9 cellular contexts compared by ENCODE assay signal in genomic region chr11:130124096-130124495, GRCh38. TPM values are rescaled to one million over a fixed set of nuclear protein-coding genes. Genes with fewer than 3 reads are reported as not detected.
DNase-seq lines count a peak whose midpoint lies in the region; ATAC-seq, FAIRE-seq and TF ChIP-seq lines count a peak whose summit lies in the region.
"Had no signal": no experiment of that assay in that cellular context is flagged by ENCODE, and none has a peak within 500 bp of the region (broad histone marks: within the 10 kb centered on the region; RNA-seq: fewer than 3 reads in every experiment).

No MANE protein-coding gene starts in this region.

- ATAC-seq in HepG2 (peak; percentile 99), aorta (ENCODE audit: low FRiP score) (peak; percentile 92), HG02852 (IDR thresholded peaks at IDR 0.05; ENCODE audit: unreplicated experiment) (no peak)

- POLR2A ChIA-PET in MCF 10A (lab: Yijun Ruan, JAX) = interaction anchor here (0.5 to 8.4 kb wide), 23 partner anchors 9 to 975 kb away, joined by 3 to 79 read pairs (median 4); partner anchors contain the start of genes APLP2 and PRDM10
- POLR2A ChIA-PET in HepG2 (lab: Yijun Ruan, JAX) = interaction anchor here (0.7 to 3.7 kb wide), 15 partner anchors 8 to 132 kb away, joined by 3 to 61 read pairs (median 4); partner anchors contain the start of genes APLP2 and PRDM10

- peaks cover 52% of the 10 kb centered on the region for H3K36me3 Mint-ChIP-seq in MCF 10A (ENCODE audit: insufficient read depth, unreplicated experiment)
- peaks cover 18% of the 10 kb centered on the region for H3K36me3 Mint-ChIP-seq in activated naive CD4-positive, alpha-beta T cell treated with anti-CD3 and anti-CD28 coated beads for 36 hours (ENCODE audit: low read depth)

- peak; percentile 52 for TF ChIP-seq RAD21 in HepG2 (CRISPR knock-in tag; IDR thresholded peaks at IDR 0.05)

- peak overlapping the region; percentile 49 for H3K27ac Mint-ChIP-seq in MCF 10A (ENCODE audit: low read depth, unreplicated experiment)
- H3K27ac Mint-ChIP-seq in activated naive CD4-positive, alpha-beta T cell treated with anti-CD3 and anti-CD28 coated beads for 36 hours = no peak overlapping the region

- TF ChIP-seq EP300 in HepG2 (IDR thresholded peaks at IDR 0.05; ENCODE audit: low read depth in 2 of 2, low read length in 2 of 2) = peak; percentile 40 to 86; a peak in 2 of 4 replicates
- TF ChIP-seq EP300 in HepG2 (CRISPR knock-in tag; IDR thresholded peaks at IDR 0.05; ENCODE audit: borderline replicate concordance) = peak; percentile 81

- H3K9me3 ChIP-seq in HepG2 (ENCODE audit: low read length) = no peaks in the 10 kb centered on the region
- no peaks in the 10 kb centered on the region for H3K9me3 ChIP-seq in aorta (ENCODE audit: control insufficient read depth, low read length)

- WGBS in HepG2 (ENCODE audit: low lambda C conversion rate) = 4% methylated on average over 2 of the region's 4 CpGs
- 8 to 9% methylated on average over 4 of the region's 4 CpGs for WGBS in aorta, 2 donors

- 0 out of 2 replicates have a peak overlapping the region, but pooled peaks have one; percentile 3 for H3K4me2 ChIP-seq in HepG2 (ENCODE audit: low read depth, low read length)

- H3K27me3 ChIP-seq in HepG2 (ENCODE audit: control insufficient read depth in 1 of 2, insufficient read depth in 2 of 2, low read length in 2 of 2) (no peaks in the 10 kb centered on the region), aorta (ENCODE audit: control insufficient read depth in 1 of 2, insufficient read depth in 2 of 2, low read length in 1 of 2) (no peaks in the 10 kb centered on the region)

- BruUV-seq in MCF 10A (replicated peaks; lab: Mats Ljungman, UMichigan) (no TSS peak), HepG2 (replicated peaks; lab: Mats Ljungman, UMichigan) (no TSS peak)

- H3K9ac ChIP-seq in HepG2 (ENCODE audit: insufficient read depth, low read depth, low read length) = no peak overlapping the region

- peak overlapping the region; percentile 30 for H3K4me3 Mint-ChIP-seq in MCF 10A (ENCODE audit: unreplicated experiment)
- no peak overlapping the region for H3K4me3 Mint-ChIP-seq in activated naive CD4-positive, alpha-beta T cell treated with anti-CD3 and anti-CD28 coated beads for 36 hours

- TF ChIP-seq CTCF in MCF 10A (IDR thresholded peaks at IDR 0.05; ENCODE audit: unreplicated experiment) (no peak), HepG2 (CRISPR knock-in tag; IDR thresholded peaks at IDR 0.05) (peak; percentile 55)

- FAIRE-seq in HepG2 (lab: Jason Lieb, UNC) = peak; percentile 96

- DNase-seq in DMS53 (lab: John Stamatoyannopoulos, UW) (peak; percentile 38), DMS53 treated with DMSO at 0.1 percent for 48 hours (lab: John Stamatoyannopoulos, UW; ENCODE audit: unreplicated experiment) (no peak), MCF 10A (ENCODE audit: unreplicated experiment) (peak; percentile 95), HepG2 (ENCODE audit: low spot score) (peak; percentile 97), aorta (peak; percentile 83 to 90), mesenteric fat pad (ENCODE audit: low spot score) (no peak)
- no peak for DNase-seq in activated naive CD4-positive, alpha-beta T cell treated with anti-CD3 and anti-CD28 coated beads for 36 hours

- H2AFZ ChIP-seq in HepG2 (ENCODE audit: low read length) = no peak overlapping the region

- no peaks in the 10 kb centered on the region for H3K9me3 Mint-ChIP-seq in MCF 10A (ENCODE audit: unreplicated experiment)
- no peaks in the 10 kb centered on the region for H3K9me3 Mint-ChIP-seq in activated naive CD4-positive, alpha-beta T cell treated with anti-CD3 and anti-CD28 coated beads for 36 hours

- H3K4me3 ChIP-seq in HepG2 (replicated peaks in 1 of 3; ENCODE audit: insufficient read depth in 1 of 3, low read depth in 2 of 3, low read length in 3 of 3) (no peak overlapping the region), aorta (ENCODE audit: low read length in 2 of 2) (no peak overlapping the region)

- intact Hi-C loops in MCF 10A (cut with micrococcal nuclease) = loop anchor here (1.0 to 2.0 kb wide), 3 partner anchors 53 to 339 kb away; no protein-coding TSS in a partner anchor
- intact Hi-C loops in HepG2 (cut with micrococcal nuclease; ENCODE audit: unreplicated experiment) = loop anchor here (1.0 to 2.0 kb wide), 2 partner anchors 53 to 125 kb away; no protein-coding TSS in a partner anchor
- intact Hi-C loops in aorta (cut with DNase I) = loop anchor here in 1 of 2 donors (5.0 to 10.0 kb wide), 2 partner anchors 57 to 119 kb away; partner anchors contain the start of genes APLP2 and PRDM10
- intact Hi-C loops in activated naive CD4-positive, alpha-beta T cell treated with anti-CD3 and anti-CD28 coated beads for 36 hours (cut with micrococcal nuclease) = no loop called here

- H3K4me1 ChIP-seq in HepG2 (ENCODE audit: insufficient read depth, low read length) (peaks cover 62% of the 10 kb centered on the region), aorta (ENCODE audit: control insufficient read depth in 1 of 2, insufficient read depth in 2 of 2, low read length in 2 of 2) (peaks cover 0 to 1% of the 10 kb centered on the region in 2 donors)

- H4K20me1 ChIP-seq in HepG2 (ENCODE audit: insufficient read depth, low read length) = peaks cover 9% of the 10 kb centered on the region; the same call in 1 of the 2 replicates

- TF ChIP-seq POLR2A in HepG2 (IDR thresholded peaks at IDR 0.05; ENCODE audit: insufficient read depth in 1 of 2, low read depth in 2 of 2, low read length in 2 of 2) = no peak

- H3K79me2 ChIP-seq in HepG2 (ENCODE audit: insufficient read depth, low read length) = peaks cover 31% of the 10 kb centered on the region

- peaks cover 25% of the 10 kb centered on the region for H3K4me1 Mint-ChIP-seq in MCF 10A (ENCODE audit: insufficient read depth, unreplicated experiment)
- peaks cover 35% of the 10 kb centered on the region for H3K4me1 Mint-ChIP-seq in activated naive CD4-positive, alpha-beta T cell treated with anti-CD3 and anti-CD28 coated beads for 36 hours (ENCODE audit: low read depth)

- CTCF ChIA-PET in MCF 10A (lab: Yijun Ruan, JAX) = interaction anchor here (0.5 to 2.9 kb wide), 15 partner anchors 9 to 339 kb away, joined by 3 to 12 read pairs (median 3); partner anchors contain the start of gene PRDM10
- CTCF ChIA-PET in HepG2 (lab: Yijun Ruan, JAX; ENCODE audit: low intra/inter-chr PET ratio, low total read pairs) = no interaction called here
- CTCF ChIA-PET in activated naive CD4-positive, alpha-beta T cell treated with anti-CD3 and anti-CD28 coated beads for 36 hours (lab: Charles Lee) = interaction anchor here (1.2 kb wide), 1 partner anchor 201 kb away, joined by 3 read pairs; no protein-coding TSS in a partner anchor

- H3K36me3 ChIP-seq in HepG2 (replicated peaks in 1 of 2; ENCODE audit: control insufficient read depth in 1 of 2, insufficient read depth in 2 of 2, low read length in 2 of 2) (peaks cover 24 to 93% of the 10 kb centered on the region in 2 experiments), aorta (ENCODE audit: control insufficient read depth in 1 of 2, insufficient read depth in 2 of 2, low read length in 1 of 2) (peaks cover 0 to 18% of the 10 kb centered on the region in 2 donors)

- H3K27me3 Mint-ChIP-seq in MCF 10A (ENCODE audit: insufficient read depth, unreplicated experiment) = no peaks in the 10 kb centered on the region
- peaks cover 5% of the 10 kb centered on the region for H3K27me3 Mint-ChIP-seq in activated naive CD4-positive, alpha-beta T cell treated with anti-CD3 and anti-CD28 coated beads for 36 hours (ENCODE audit: low read depth)

- in situ Hi-C loops in HepG2 (cut with HindIII; ENCODE audit: extremely low pct_ligation_motif_present, low pct_unique_long_range_greater_than_20kb) = no loop called here

- H3K27ac ChIP-seq in HepG2 (ENCODE audit: extremely low read length, insufficient read depth, low read length) = peak overlapping the region; percentile 66
- peak overlapping the region in 1 of 2 donors; percentile 66 for H3K27ac ChIP-seq in aorta (ENCODE audit: low read depth in 1 of 2, low read length in 2 of 2)
- H3K27ac ChIP-seq: 22Rv1 had no signal

RNA-seq across cellular contexts. Expression of gene ST14, which starts 35.5 kb away (rescaled TPM):
- 24.8 and 27.2 TPM in 2 replicates for total RNA-seq in MCF 10A (2022)
- total RNA-seq in HepG2 (2016; rRNA removed; fragmentation: Illumina TruSeq; extraction: Trizol) = 0.69 and 1.4 TPM in 2 replicates
- total RNA-seq in HepG2 (2016; cell fraction: cytosol; rRNA removed; fragmentation: Illumina TruSeq; extraction: Trizol; ENCODE audit: low read depth) = 0.26 and 0.30 TPM in 2 replicates
- total RNA-seq in HepG2 (2016; cell fraction: insoluble cytoplasmic fraction; rRNA removed; fragmentation: Illumina TruSeq; extraction: Trizol) = 0.55 and 1.3 TPM in 2 replicates
- 0.65 and 0.72 TPM in 2 replicates for total RNA-seq in HepG2 (2016; cell fraction: membrane; rRNA removed; fragmentation: Illumina TruSeq; extraction: Trizol)
- 0.94 and 0.99 TPM in 2 replicates for total RNA-seq in HepG2 (2016; cell fraction: nucleus; rRNA removed; fragmentation: Illumina TruSeq; extraction: Trizol)
- 0.88 and 1.1 TPM in 2 replicates for polyA plus RNA-seq in HepG2 (2011; rRNA removed)
- 0.90 and 1.3 TPM in 2 replicates for polyA plus RNA-seq in HepG2 (2011; cell fraction: cytosol; rRNA removed)
- 2.7 and 3.0 TPM in 2 replicates for polyA plus RNA-seq in HepG2 (2011; cell fraction: nucleus; rRNA removed)
- 0.76 and 1.3 TPM in 2 replicates for polyA plus RNA-seq in HepG2 (2012)
- 0.14 and 0.15 TPM in 2 replicates for polyA plus RNA-seq in HepG2 (2016; cell fraction: cytosol; fragmentation: Illumina TruSeq; extraction: Trizol; ENCODE audit: low read depth)
- polyA plus RNA-seq in HepG2 (2016; cell fraction: insoluble cytoplasmic fraction; fragmentation: Illumina TruSeq; extraction: Trizol; ENCODE audit: low read depth) = 0.84 and 1.1 TPM in 2 replicates
- 0.31 and 0.55 TPM in 2 replicates for polyA plus RNA-seq in HepG2 (2016; cell fraction: membrane; fragmentation: Illumina TruSeq; extraction: Trizol; ENCODE audit: low read depth)
- polyA plus RNA-seq in HepG2 (2016; cell fraction: nucleus; fragmentation: Illumina TruSeq; extraction: Trizol; ENCODE audit: insufficient read depth, low read depth) = 2.0 and 2.6 TPM in 2 replicates
- polyA minus RNA-seq in HepG2 (2011; rRNA and poly(A)+ RNA removed; ENCODE audit: low replicate concordance) = 2.0 and 3.1 TPM in 2 replicates
- polyA minus RNA-seq in HepG2 (2011; cell fraction: cytosol; rRNA and poly(A)+ RNA removed) = 0.62 and 0.79 TPM in 2 replicates
- polyA minus RNA-seq in HepG2 (2011; cell fraction: nucleus; rRNA and poly(A)+ RNA removed) = 0.64 and 0.87 TPM in 2 replicates
- total RNA-seq in aorta = 1 to 10 TPM; 3.6 to 8.7 TPM
- 10 to 100 TPM in 1 of 2 donors, under 1 TPM in 1; 0.74 to 14.4 TPM for polyA plus RNA-seq in aorta
- 13.3 TPM for total RNA-seq in mesenteric fat pad
- total RNA-seq in activated naive CD4-positive, alpha-beta T cell treated with anti-CD3 and anti-CD28 coated beads for 36 hours = not detected

RNA-seq across cellular contexts. Expression of gene APLP2, which starts 54.4 kb away (rescaled TPM):
- total RNA-seq in MCF 10A (2022) (317 and 368 TPM in 2 replicates), HepG2 (2016; rRNA removed; fragmentation: Illumina TruSeq; extraction: Trizol) (154 and 315 TPM in 2 replicates), aorta (100 to 1,000 TPM; 367 to 414 TPM), mesenteric fat pad (298 TPM)
- total RNA-seq in HepG2 (2016; cell fraction: cytosol; rRNA removed; fragmentation: Illumina TruSeq; extraction: Trizol; ENCODE audit: low read depth) = 34.6 and 35.6 TPM in 2 replicates
- total RNA-seq in HepG2 (2016; cell fraction: insoluble cytoplasmic fraction; rRNA removed; fragmentation: Illumina TruSeq; extraction: Trizol) = 137 and 320 TPM in 2 replicates
- 41.4 and 45.9 TPM in 2 replicates for total RNA-seq in HepG2 (2016; cell fraction: membrane; rRNA removed; fragmentation: Illumina TruSeq; extraction: Trizol)
- 264 and 296 TPM in 2 replicates for total RNA-seq in HepG2 (2016; cell fraction: nucleus; rRNA removed; fragmentation: Illumina TruSeq; extraction: Trizol)
- polyA plus RNA-seq in HepG2 (2011; rRNA removed) (591 and 594 TPM in 2 replicates), aorta (100 to 1,000 TPM; 219 to 405 TPM)
- 396 and 486 TPM in 2 replicates for polyA plus RNA-seq in HepG2 (2011; cell fraction: cytosol; rRNA removed)
- 223 and 286 TPM in 2 replicates for polyA plus RNA-seq in HepG2 (2011; cell fraction: nucleus; rRNA removed)
- polyA plus RNA-seq in HepG2 (2012) = 481 and 597 TPM in 2 replicates
- polyA plus RNA-seq in HepG2 (2016; cell fraction: cytosol; fragmentation: Illumina TruSeq; extraction: Trizol; ENCODE audit: low read depth) = 12.9 and 14.3 TPM in 2 replicates
- 150 and 155 TPM in 2 replicates for polyA plus RNA-seq in HepG2 (2016; cell fraction: insoluble cytoplasmic fraction; fragmentation: Illumina TruSeq; extraction: Trizol; ENCODE audit: low read depth)
- polyA plus RNA-seq in HepG2 (2016; cell fraction: membrane; fragmentation: Illumina TruSeq; extraction: Trizol; ENCODE audit: low read depth) = 25.1 and 29.6 TPM in 2 replicates
- 409 and 433 TPM in 2 replicates for polyA plus RNA-seq in HepG2 (2016; cell fraction: nucleus; fragmentation: Illumina TruSeq; extraction: Trizol; ENCODE audit: insufficient read depth, low read depth)
- 59.6 and 259 TPM in 2 replicates for polyA minus RNA-seq in HepG2 (2011; rRNA and poly(A)+ RNA removed; ENCODE audit: low replicate concordance)
- polyA minus RNA-seq in HepG2 (2011; cell fraction: cytosol; rRNA and poly(A)+ RNA removed) = 166 and 220 TPM in 2 replicates
- polyA minus RNA-seq in HepG2 (2011; cell fraction: nucleus; rRNA and poly(A)+ RNA removed) = 124 and 168 TPM in 2 replicates
- 10 to 100 TPM; 38.4 to 43.5 TPM for total RNA-seq in activated naive CD4-positive, alpha-beta T cell treated with anti-CD3 and anti-CD28 coated beads for 36 hours

Comparison
In these comparisons a context has a peak if more than half of its experiments do, and no peak if none do; other contexts are left out.
1. DNase-seq: peak in DMS53 (single experiment), MCF 10A (single experiment), HepG2 (single experiment) and aorta (2 of 2); none in DMS53 treated with DMSO at 0.1 percent for 48 hours (single experiment), mesenteric fat pad (single experiment) and activated naive CD4-positive, alpha-beta T cell treated with anti-CD3 and anti-CD28 coated beads for 36 hours (single experiment).